24 cellular contexts compared by ENCODE assay signal in genomic region chr1:30525631-30525979, GRCh38.
DNase-seq lines count a peak whose midpoint lies in the region; ATAC-seq, FAIRE-seq and TF ChIP-seq lines count a peak whose summit lies in the region.
"Had no signal": no experiment of that assay in that cellular context is flagged by ENCODE, and none has a peak within 500 bp of the region (broad histone marks: within the 10 kb centered on the region; RNA-seq: fewer than 3 reads in every experiment).

No MANE protein-coding gene starts in this region.

- 89 to 93% methylated on average over 3 to 5 of the region's 5 CpGs for WGBS in endodermal cell (ENCODE audit: insufficient coverage in 1 of 2, insufficient read length in 1 of 2), 2 experiments
- WGBS in psoas muscle, 3 donors = 35 to 45% (median 42%) methylated on average over 5 of the region's 5 CpGs
- WGBS in small intestine, 3 donors = 77 to 78% (median 77%) methylated on average over 5 of the region's 5 CpGs

- TF ChIP-seq POLR2A in H54 (IDR thresholded peaks at IDR 0.05; ENCODE audit: low read depth, low read length) = no peak

- ATAC-seq in psoas muscle (peak; percentile 0 to 6 (median 2)), GM21576 (IDR thresholded peaks at IDR 0.05; ENCODE audit: unreplicated experiment) (no peak)

- no peaks in the 10 kb centered on the region for H3K27me3 ChIP-seq in ACC112 (ENCODE audit: insufficient read depth, low read length)
- no peaks in the 10 kb centered on the region for H3K27me3 ChIP-seq in endodermal cell (ENCODE audit: control insufficient read depth, insufficient read depth, low read length, poor library complexity, severe bottlenecking)
- no peaks in the 10 kb centered on the region for H3K27me3 ChIP-seq in psoas muscle (ENCODE audit: insufficient read depth in 3 of 3, low read length in 2 of 3)
- H3K27me3 ChIP-seq in small intestine (ENCODE audit: control insufficient read depth in 2 of 2, insufficient read depth in 2 of 2, low read length in 2 of 2) = peaks cover 0 to 6% of the 10 kb centered on the region in 2 donors
- H3K27me3 ChIP-seq: MG63 had no signal

- H3K36me3 ChIP-seq in ACC112 (ENCODE audit: insufficient read depth, low read length) (no peaks in the 10 kb centered on the region), endodermal cell (ENCODE audit: control insufficient read depth, insufficient read depth, low read length) (no peaks in the 10 kb centered on the region), psoas muscle (ENCODE audit: insufficient read depth in 1 of 2, low read depth in 1 of 2) (no peaks in the 10 kb centered on the region), small intestine (ENCODE audit: control insufficient read depth in 2 of 2, insufficient read depth in 2 of 2, low read length in 2 of 2) (no peaks in the 10 kb centered on the region)
- H3K36me3 ChIP-seq: breast epithelium, MG63 had no signal

- H3K9me3 Mint-ChIP-seq in endodermal cell = no peaks in the 10 kb centered on the region
- H3K9me3 Mint-ChIP-seq: activated naive CD4-positive, alpha-beta T cell treated with anti-CD3 and anti-CD28 coated beads, Interleukin-2, amount 10 ng/mL, durations not matched to agents 7 days and 5 days; T-helper 2 cell treated with Interferon-gamma antibody and Interleukin-4, amounts not matched to agents 5 μg/mL and 100 μg/mL, for 36 hours had no signal

- no peak overlapping the region for H3K9ac ChIP-seq in endodermal cell (ENCODE audit: extremely low read depth, low read length, poor library complexity, severe bottlenecking)

- H3K27ac ChIP-seq in ACC112 (ENCODE audit: low read depth, low read length) (peak overlapping the region; percentile 9; the same call in 1 of the 2 replicates), endodermal cell (ENCODE audit: low read depth, low read length) (no peak overlapping the region), psoas muscle (peak overlapping the region; percentile 90), small intestine (ENCODE audit: low read depth in 1 of 2, low read length in 1 of 2) (no peak overlapping the region)
- H3K27ac ChIP-seq: breast epithelium, RWPE1 had no signal

- H2AFZ ChIP-seq in ACC112 (ENCODE audit: low read length, unreplicated experiment) = no peak overlapping the region

- DNase-seq in H54 (ENCODE audit: insufficient read length, low spot score) (peak; percentile 24), endodermal cell (peak; percentile 35), psoas muscle (no peak), small intestine (no peak), NCI-H510A (lab: John Stamatoyannopoulos, UW) (no peak)
- DNase-seq: activated CD4-positive, alpha-beta T cell treated with anti-CD3 and anti-CD28 coated beads for 48 hours; activated naive CD4-positive, alpha-beta T cell treated with anti-CD3 and anti-CD28 coated beads, Interleukin-2, amount 10 ng/mL, durations not matched to agents 7 days and 5 days; activated T-cell treated with anti-CD3 and anti-CD28 coated beads, Interleukin-2, amount 50 U/mL, for 48 hours; amniotic stem cell; effector CD4-positive, alpha-beta T cell; KG1; naive B cell; NCI-H1417; NCI-H2081; NCI-H748 treated with DMSO at 0.1 percent for 48 hours; occipital lobe; stimulated activated naive CD4-positive, alpha-beta T cell had no signal

- no peak overlapping the region for H3K4me3 ChIP-seq in ACC112 (ENCODE audit: low read depth, low read length)
- H3K4me3 ChIP-seq in endodermal cell (ENCODE audit: low read length) = no peak overlapping the region
- H3K4me3 ChIP-seq in psoas muscle = no peak overlapping the region
- no peak overlapping the region for H3K4me3 ChIP-seq in small intestine (ENCODE audit: low read depth in 1 of 2, low read length in 2 of 2)
- H3K4me3 ChIP-seq: breast epithelium, MG63 had no signal

- FAIRE-seq in H54 (lab: Jason Lieb, UNC) (no peak), small intestine (lab: Jason Lieb, UNC) (no peak)
- FAIRE-seq: GM18507 had no signal

- no peak overlapping the region for H3K27ac Mint-ChIP-seq in endodermal cell
- H3K27ac Mint-ChIP-seq: activated naive CD4-positive, alpha-beta T cell treated with anti-CD3 and anti-CD28 coated beads, Interleukin-2, amount 10 ng/mL, durations not matched to agents 7 days and 5 days; T-helper 2 cell treated with Interferon-gamma antibody and Interleukin-4, amounts not matched to agents 5 μg/mL and 100 μg/mL, for 36 hours had no signal

- no peaks in the 10 kb centered on the region for H3K4me1 Mint-ChIP-seq in endodermal cell
- H3K4me1 Mint-ChIP-seq: activated naive CD4-positive, alpha-beta T cell treated with anti-CD3 and anti-CD28 coated beads, Interleukin-2, amount 10 ng/mL, durations not matched to agents 7 days and 5 days; naive B cell had no signal

- peaks cover 26% of the 10 kb centered on the region for H3K4me1 ChIP-seq in ACC112 (ENCODE audit: control insufficient read depth, insufficient read depth, low read length, unreplicated experiment)
- H3K4me1 ChIP-seq in endodermal cell (ENCODE audit: control insufficient read depth, insufficient read depth, low read length) = no peaks in the 10 kb centered on the region
- peaks cover 60% of the 10 kb centered on the region for H3K4me1 ChIP-seq in psoas muscle
- no peaks in the 10 kb centered on the region for H3K4me1 ChIP-seq in small intestine (ENCODE audit: control insufficient read depth in 2 of 2, insufficient read depth in 1 of 2, low read depth in 1 of 2, low read length in 1 of 2)
- H3K4me1 ChIP-seq: breast epithelium had no signal

- no peaks in the 10 kb centered on the region for H3K79me2 ChIP-seq in ACC112 (ENCODE audit: control insufficient read depth, insufficient read depth, low read length, unreplicated experiment)

- intact Hi-C loops in psoas muscle (cut with DNase I) = loop anchor here (5.0 to 10.0 kb wide), 2 partner anchors 182 to 1291 kb away; partner anchors contain the start of genes MECR (in 1 of the 2) and PTPRU (in 1 of the 2)

- H3K9me3 ChIP-seq in endodermal cell (ENCODE audit: control insufficient read depth, low read length) = no peaks in the 10 kb centered on the region
- no peaks in the 10 kb centered on the region for H3K9me3 ChIP-seq in psoas muscle
- no peaks in the 10 kb centered on the region for H3K9me3 ChIP-seq in small intestine (ENCODE audit: control insufficient read depth, low read depth)
- H3K9me3 ChIP-seq: breast epithelium, MG63 had no signal

- H3K36me3 Mint-ChIP-seq in endodermal cell (ENCODE audit: low read depth) = no peaks in the 10 kb centered on the region
- H3K36me3 Mint-ChIP-seq: activated naive CD4-positive, alpha-beta T cell treated with anti-CD3 and anti-CD28 coated beads, Interleukin-2, amount 10 ng/mL, durations not matched to agents 7 days and 5 days; naive B cell had no signal

- H3K4me3 Mint-ChIP-seq in endodermal cell = no peak overlapping the region
- H3K4me3 Mint-ChIP-seq: activated naive CD4-positive, alpha-beta T cell treated with anti-CD3 and anti-CD28 coated beads, Interleukin-2, amount 10 ng/mL, durations not matched to agents 7 days and 5 days; naive B cell; T-helper 2 cell treated with Interferon-gamma antibody and Interleukin-4, amounts not matched to agents 5 μg/mL and 100 μg/mL, for 36 hours had no signal

- no peaks in the 10 kb centered on the region for H3K27me3 Mint-ChIP-seq in endodermal cell (ENCODE audit: insufficient read depth)

- TF ChIP-seq CTCF in endodermal cell (conservative IDR thresholded peaks at IDR 0.05) (no peak), psoas muscle (IDR thresholded peaks at IDR 0.05) (no peak)

Comparison
In these comparisons a context has a peak if more than half of its experiments do, and no peak if none do; other contexts are left out.
1. H3K27ac ChIP-seq: peak in ACC112 (single experiment) and psoas muscle (single experiment); none in endodermal cell (single experiment) and small intestine (0 of 2).
2. DNase-seq: peak in H54 (single experiment) and endodermal cell (single experiment); none in psoas muscle (0 of 2), small intestine (single experiment) and NCI-H510A (single experiment).